15 cellular contexts compared by ENCODE assay signal in the genomic region with DNA sequence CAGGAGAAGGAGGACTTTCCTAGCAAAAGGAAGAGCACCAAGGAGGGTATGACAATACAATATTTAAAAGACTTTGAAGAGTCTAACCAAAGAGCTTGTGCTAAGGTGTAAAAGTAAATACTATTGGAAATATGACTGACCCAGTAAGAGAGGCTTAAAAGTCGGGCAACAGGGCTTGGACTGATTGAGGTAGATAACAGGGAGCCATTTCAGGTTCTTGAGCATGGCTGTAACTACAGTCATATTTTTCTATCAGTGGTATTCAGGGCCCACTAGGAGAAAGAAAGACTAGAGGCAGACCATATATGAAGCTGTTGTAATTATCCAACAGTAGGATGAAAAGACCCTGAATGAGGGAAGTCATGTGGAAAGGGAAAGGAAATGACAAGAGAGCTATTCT.
DNase-seq lines count a peak whose midpoint lies in the region; ATAC-seq and TF ChIP-seq lines count a peak whose summit lies in the region.
"Had no signal": no experiment of that assay in that cellular context is flagged by ENCODE, and none has a peak within 500 bp of the region (broad histone marks: within the 10 kb centered on the region; RNA-seq: fewer than 3 reads in every experiment).

No MANE protein-coding gene starts in this region.

- H3K4me2 ChIP-seq in PC-3 (ENCODE audit: low read length): no peak overlapping the region

- CTCF ChIA-PET in PC-3 (lab: Charles Lee): no interaction called here

- H3K27me3 ChIP-seq in esophagus squamous epithelium (no peaks in the 10 kb centered on the region), PC-3 (ENCODE audit: low read length) (no peaks in the 10 kb centered on the region), adrenal gland (no peaks in the 10 kb centered on the region)
- H3K27me3 ChIP-seq: gastrocnemius medialis, vagina had no signal

- intact Hi-C loops in esophagus squamous epithelium (cut with DNase I) (no loop called here), PC-3 (cut with micrococcal nuclease) (loop anchor here (10.0 kb wide), 2 partner anchors 55 to 175 kb away; no protein-coding TSS in a partner anchor), adrenal gland (cut with DNase I) (loop anchor here in 1 of 2 donors (10.0 kb wide), 1 partner anchor 45 kb away; no protein-coding TSS in a partner anchor)

- H3K4me1 ChIP-seq in esophagus squamous epithelium (peaks cover 0 to 9% (median 0%) of the 10 kb centered on the region in 3 donors), PC-3 (ENCODE audit: insufficient read depth, low read length) (no peaks in the 10 kb centered on the region), adrenal gland (replicated peaks in 1 of 2) (peaks cover 6 to 36% of the 10 kb centered on the region in 2 donors)
- H3K4me1 ChIP-seq: gastrocnemius medialis had no signal

- H2AFZ ChIP-seq in PC-3 (ENCODE audit: low read length): no peak overlapping the region

- H3K9me3 ChIP-seq in esophagus squamous epithelium (no peaks in the 10 kb centered on the region), PC-3 (ENCODE audit: low read length) (no peaks in the 10 kb centered on the region), adrenal gland (replicated peaks in 1 of 3) (no peaks in the 10 kb centered on the region)
- H3K9me3 ChIP-seq: gastrocnemius medialis, vagina had no signal

- no peak for DNase-seq in activated naive CD4-positive, alpha-beta T cell (lab: John Stamatoyannopoulos, UW)
- peak; percentile 45 for DNase-seq in OCI-M1 (lab: John Stamatoyannopoulos, UW)
- no peak for DNase-seq in effector memory CD8-positive, alpha-beta T cell
- DNase-seq in esophagus squamous epithelium (lab: John Stamatoyannopoulos, UW): no peak
- no peak for DNase-seq in PC-3
- no peak for DNase-seq in adrenal gland
- DNase-seq in Kasumi-1 (lab: John Stamatoyannopoulos, UW): no peak
- DNase-seq: DMS 273 treated with DMSO at 0.1 percent for 48 hours, gastrocnemius medialis, left ventricle myocardium superior, NCI-H1694 treated with DMSO at 0.1 percent for 48 hours, NCI-H510A had no signal

- H3K36me3 Mint-ChIP-seq in activated naive CD4-positive, alpha-beta T cell treated with anti-CD3 and anti-CD28 coated beads, Interleukin-2, amount 50 U/mL, for 24 hours: peaks cover 11% of the 10 kb centered on the region
- peaks cover 35% of the 10 kb centered on the region for H3K36me3 Mint-ChIP-seq in effector memory CD8-positive, alpha-beta T cell (ENCODE audit: insufficient read depth)

- peaks cover 38% of the 10 kb centered on the region; the same call in 1 of the 2 replicates for H4K20me1 ChIP-seq in PC-3 (ENCODE audit: low read length)

- H3K27me3 Mint-ChIP-seq in activated naive CD4-positive, alpha-beta T cell treated with anti-CD3 and anti-CD28 coated beads, Interleukin-2, amount 50 U/mL, for 24 hours: no peaks in the 10 kb centered on the region
- no peaks in the 10 kb centered on the region for H3K27me3 Mint-ChIP-seq in effector memory CD8-positive, alpha-beta T cell
- H3K27me3 Mint-ChIP-seq: progenitor cell of endocrine pancreas had no signal

- H3K4me3 ChIP-seq in esophagus squamous epithelium: no peak overlapping the region
- no peak overlapping the region for H3K4me3 ChIP-seq in PC-3 (ENCODE audit: low read length)
- H3K4me3 ChIP-seq in adrenal gland: no peak overlapping the region
- H3K4me3 ChIP-seq: gastrocnemius medialis, vagina had no signal

- H3K36me3 ChIP-seq in esophagus squamous epithelium (peaks cover 0 to 31% (median 0%) of the 10 kb centered on the region in 3 donors), PC-3 (ENCODE audit: low read depth, low read length) (peaks cover 26% of the 10 kb centered on the region), adrenal gland (replicated peaks in 1 of 2) (no peaks in the 10 kb centered on the region)
- H3K36me3 ChIP-seq: vagina had no signal

- H3K9ac ChIP-seq in PC-3 (ENCODE audit: low read length): no peak overlapping the region

- no peaks in the 10 kb centered on the region for H3K9me3 Mint-ChIP-seq in activated naive CD4-positive, alpha-beta T cell treated with anti-CD3 and anti-CD28 coated beads, Interleukin-2, amount 50 U/mL, for 24 hours
- H3K9me3 Mint-ChIP-seq in effector memory CD8-positive, alpha-beta T cell: no peaks in the 10 kb centered on the region

- ATAC-seq in effector memory CD8-positive, alpha-beta T cell (replicated peaks): no peak
- ATAC-seq in PC-3: no peak
- ATAC-seq: gastrocnemius medialis, left ventricle myocardium superior had no signal

- H3F3A ChIP-seq in PC-3 (ENCODE audit: low read length, unreplicated experiment): peaks cover 8% of the 10 kb centered on the region

- BruUV-seq in PC-3 (replicated peaks; lab: Mats Ljungman, UMichigan): no TSS peak

- 87 to 91% methylated on average over 1 of the region's 1 CpG for WGBS in esophagus squamous epithelium, 2 donors
- WGBS in adrenal gland, 4 donors: 89 to 97% (median 92%) methylated on average over 1 of the region's 1 CpG

- peak overlapping the region; percentile 94 for H3K27ac Mint-ChIP-seq in activated naive CD4-positive, alpha-beta T cell treated with anti-CD3 and anti-CD28 coated beads, Interleukin-2, amount 50 U/mL, for 24 hours
- peak overlapping the region; percentile 78 to 88 for H3K27ac Mint-ChIP-seq in effector memory CD8-positive, alpha-beta T cell
- H3K27ac Mint-ChIP-seq: progenitor cell of endocrine pancreas had no signal

- TF ChIP-seq CTCF in esophagus squamous epithelium (IDR thresholded peaks at IDR 0.05) (no peak), PC-3 (conservative IDR thresholded peaks at IDR 0.05; ENCODE audit: low read depth, low read length) (no peak), adrenal gland (IDR thresholded peaks at IDR 0.05) (no peak)

- H3K9me2 ChIP-seq in PC-3 (replicated peaks; ENCODE audit: low read length): no peaks in the 10 kb centered on the region

- peaks cover 51% of the 10 kb centered on the region for H3K4me1 Mint-ChIP-seq in activated naive CD4-positive, alpha-beta T cell treated with anti-CD3 and anti-CD28 coated beads, Interleukin-2, amount 50 U/mL, for 24 hours
- H3K4me1 Mint-ChIP-seq in effector memory CD8-positive, alpha-beta T cell (ENCODE audit: low read depth in 2 of 2): peaks cover 16 to 44% of the 10 kb centered on the region in 2 donors

- H3K27ac ChIP-seq in esophagus squamous epithelium (no peak overlapping the region), PC-3 (ENCODE audit: low read length) (no peak overlapping the region), adrenal gland (no peak overlapping the region)
- H3K27ac ChIP-seq: gastrocnemius medialis, vagina had no signal

- POLR2A ChIA-PET in PC-3 (lab: Charles Lee; ENCODE audit: unreplicated experiment): no interaction called here

- peaks cover 94% of the 10 kb centered on the region for H3K79me2 ChIP-seq in PC-3 (ENCODE audit: low read length)

- no peak for TF ChIP-seq POLR2A in esophagus squamous epithelium (IDR thresholded peaks at IDR 0.05)
- TF ChIP-seq POLR2A in adrenal gland (IDR thresholded peaks at IDR 0.05): no peak

- peak overlapping the region; percentile 82 for H3K4me3 Mint-ChIP-seq in activated naive CD4-positive, alpha-beta T cell treated with anti-CD3 and anti-CD28 coated beads, Interleukin-2, amount 50 U/mL, for 24 hours
- H3K4me3 Mint-ChIP-seq in effector memory CD8-positive, alpha-beta T cell: peak overlapping the region; percentile 61 to 63
